ENCODE assay signal across 8 cellular contexts in the genomic region with DNA sequence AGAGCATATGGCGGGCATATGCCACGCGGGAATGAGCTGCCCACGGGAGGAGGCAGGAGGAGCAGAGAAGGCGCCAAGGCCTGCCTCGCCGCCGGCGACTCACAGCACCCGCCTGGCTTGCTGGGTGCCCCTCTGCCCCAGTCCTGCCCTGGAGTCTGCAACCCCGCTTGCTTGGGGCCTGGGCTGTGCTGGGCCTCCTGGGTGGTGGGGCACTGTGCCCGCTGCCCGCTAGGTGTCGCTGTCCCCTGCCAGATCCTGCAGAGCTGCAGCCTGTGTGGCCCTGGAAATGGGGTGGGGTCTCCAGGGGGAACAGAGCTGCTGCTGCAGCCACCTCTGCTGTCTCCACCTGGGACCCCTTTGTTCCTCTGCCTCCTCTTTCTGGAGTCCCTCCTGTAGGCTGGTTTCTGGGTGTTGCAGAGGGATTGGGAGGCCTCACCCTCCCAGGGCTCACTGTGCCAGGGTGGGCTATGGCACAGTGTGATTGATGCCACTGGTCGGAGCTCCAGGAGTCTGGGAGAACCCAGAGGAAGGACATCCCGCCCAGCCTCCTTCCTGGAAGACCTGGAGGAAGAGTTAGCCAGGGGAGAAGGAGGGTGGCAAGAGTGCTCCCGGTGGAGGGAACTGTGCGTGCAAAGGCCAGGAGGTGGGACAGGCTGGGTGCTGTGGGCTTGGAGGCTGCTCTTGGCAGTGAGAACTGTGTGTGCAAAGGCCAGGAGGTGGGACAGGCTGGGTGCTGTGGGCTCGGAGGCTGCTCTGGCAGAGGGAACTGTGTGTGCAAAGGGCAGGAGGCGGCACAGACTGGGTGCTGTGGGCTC.
A peak's percentile ranks its signal among the peaks of the same experiment; 100 is the strongest.
DNase-seq lines count a peak whose midpoint lies in the region; ATAC-seq, FAIRE-seq and TF ChIP-seq lines count a peak whose summit lies in the region.

No MANE protein-coding gene starts in this region.

- TF ChIP-seq POLR2A in upper lobe of left lung (IDR thresholded peaks at IDR 0.05), result no peak

- no peaks in the 10 kb centered on the region for H3K9me2 ChIP-seq in OCI-LY1 (ENCODE audit: low read depth, low read length)

- no peak overlapping the region for H2AFZ ChIP-seq in OCI-LY1 (ENCODE audit: low read length)

- no peak overlapping the region for H3K4me2 ChIP-seq in OCI-LY1 (ENCODE audit: low read length)

- H3K4me3 ChIP-seq in OCI-LY1 (ENCODE audit: low read depth, low read length, poor library complexity, severe bottlenecking) (no peak overlapping the region), foreskin fibroblast (ENCODE audit: low read depth in 1 of 2, low read length in 2 of 2) (no peak overlapping the region), pancreas (no peak overlapping the region), upper lobe of left lung (no peak overlapping the region)

- H3K4me1 ChIP-seq in OCI-LY1 (ENCODE audit: insufficient read depth, low read length, severe bottlenecking) (no peaks in the 10 kb centered on the region), pancreas (peaks cover 0 to 3% (median 0%) of the 10 kb centered on the region in 3 donors), upper lobe of left lung (peaks cover 0 to 9% (median 2%) of the 10 kb centered on the region in 4 donors)

- no peak overlapping the region for H3K27ac ChIP-seq in OCI-LY1 (ENCODE audit: low read depth, low read length, poor library complexity, severe bottlenecking)
- H3K27ac ChIP-seq in pancreas, result no peak overlapping the region
- H3K27ac ChIP-seq in upper lobe of left lung, result no peak overlapping the region

- ATAC-seq in GM19463 (IDR thresholded peaks at IDR 0.05; ENCODE audit: unreplicated experiment) (peak; percentile 65), pancreas (peak; percentile 58 to 83 (median 77)), upper lobe of left lung (ENCODE audit: low FRiP score in 2 of 2) (peak; percentile 72 to 75), HG02885 (IDR thresholded peaks at IDR 0.05; ENCODE audit: poor library complexity, unreplicated experiment) (no peak)

- no peak for TF ChIP-seq EP300 in upper lobe of left lung (IDR thresholded peaks at IDR 0.05)

- intact Hi-C loops in pancreas (cut with DNase I), result loop anchor here in 1 of 3 donors (10.0 kb wide), 1 partner anchor 139 kb away; a partner anchor contains a TSS

- H3K9me3 ChIP-seq in OCI-LY1 (ENCODE audit: low read length), result no peaks in the 10 kb centered on the region
- H3K9me3 ChIP-seq in pancreas, result no peaks in the 10 kb centered on the region
- H3K9me3 ChIP-seq in upper lobe of left lung, result no peaks in the 10 kb centered on the region

- peak; percentile 92 for TF ChIP-seq CTCF in OCI-LY1 (IDR thresholded peaks at IDR 0.05; ENCODE audit: low read length)
- TF ChIP-seq CTCF in foreskin fibroblast (IDR thresholded peaks at IDR 0.05; ENCODE audit: low read depth, low read length), result peak; percentile 93
- TF ChIP-seq CTCF in pancreas (IDR thresholded peaks at IDR 0.05), result peak; percentile 86 to 97 (median 91)
- TF ChIP-seq CTCF in upper lobe of left lung (IDR thresholded peaks at IDR 0.05), result peak; percentile 74 to 97 (median 85)

- no peaks in the 10 kb centered on the region for H3K36me3 ChIP-seq in OCI-LY1 (ENCODE audit: insufficient read depth, low read length)
- H3K36me3 ChIP-seq in pancreas, result no peaks in the 10 kb centered on the region
- H3K36me3 ChIP-seq in upper lobe of left lung, result no peaks in the 10 kb centered on the region

- H3K27me3 ChIP-seq in OCI-LY1 (ENCODE audit: insufficient read depth, low read length) (no peaks in the 10 kb centered on the region; the same call in 1 of the 2 replicates), pancreas (no peaks in the 10 kb centered on the region), upper lobe of left lung (no peaks in the 10 kb centered on the region)

- no peak for FAIRE-seq in pancreas (lab: Jason Lieb, UNC)

- WGBS in pancreas, 2 donors, result 39 to 45% methylated on average over 16 to 20 of the region's 20 CpGs
- WGBS in upper lobe of left lung, 2 donors, result 46 to 61% methylated on average over 6 to 17 of the region's 20 CpGs

- peak; percentile 88 for DNase-seq in AG20443 (ENCODE audit: low spot score)
- DNase-seq in activated T-helper 1 cell treated with Interleukin-2 at 50 U/mL for 16 hours (ENCODE audit: low read depth), result peak; percentile 39
- peak in 1 of 2 donors; percentile 67 for DNase-seq in foreskin fibroblast
- peak; percentile 51 to 90 (median 74) for DNase-seq in pancreas
- peak; percentile 56 to 92 for DNase-seq in upper lobe of left lung

- H3K79me2 ChIP-seq in OCI-LY1 (ENCODE audit: insufficient read depth, low read length), result no peaks in the 10 kb centered on the region

- no peaks in the 10 kb centered on the region for H4K20me1 ChIP-seq in OCI-LY1 (ENCODE audit: insufficient read depth, low read length)

- H3F3A ChIP-seq in OCI-LY1 (ENCODE audit: insufficient read depth, low read length), result no peaks in the 10 kb centered on the region

- no peak overlapping the region for H3K9ac ChIP-seq in OCI-LY1 (ENCODE audit: low read length)
